18 cellular contexts compared by ENCODE assay signal in genomic region chr18:61731693-61732376, GRCh38.
A peak's percentile ranks its signal among the peaks of the same experiment; 100 is the strongest.
DNase-seq lines count a peak whose midpoint lies in the region; ATAC-seq and TF ChIP-seq lines count a peak whose summit lies in the region.
"Had no signal": no experiment of that assay in that cellular context is flagged by ENCODE, and none has a peak within 500 bp of the region (broad histone marks: within the 10 kb centered on the region; RNA-seq: fewer than 3 reads in every experiment).

No MANE protein-coding gene starts in this region.

- H3K4me1 ChIP-seq in spleen: peaks cover 0 to 6% (median 0%) of the 10 kb centered on the region in 6 donors

- H3K36me3 ChIP-seq in spleen: no peaks in the 10 kb centered on the region
- H3K36me3 ChIP-seq: SJSA1 had no signal

- H3K9me3 ChIP-seq in spleen: no peaks in the 10 kb centered on the region
- H3K9me3 ChIP-seq: SJSA1, testis had no signal

- 81 to 91% (median 86%) methylated on average over 9 of the region's 9 CpGs for WGBS in spleen, 5 donors

- TF ChIP-seq POLR2A in spleen (IDR thresholded peaks at IDR 0.05): no peak

- no peaks in the 10 kb centered on the region for H3K27me3 ChIP-seq in layer of hippocampus (ENCODE audit: control insufficient read depth, insufficient read depth, low read length)
- peaks cover 0 to 5% (median 0%) of the 10 kb centered on the region in 7 donors for H3K27me3 ChIP-seq in spleen (replicated peaks in 1 of 7)
- H3K27me3 ChIP-seq: SJSA1, testis had no signal

- peak overlapping the region; percentile 90 to 96 for H3K27ac ChIP-seq in coronary artery
- peak overlapping the region; percentile 67 for H3K27ac ChIP-seq in layer of hippocampus (ENCODE audit: low read depth, low read length)
- H3K27ac ChIP-seq in spleen: no peak overlapping the region
- H3K27ac ChIP-seq: SJSA1 had no signal

- H3K4me3 ChIP-seq in coronary artery (no peak overlapping the region), spleen (no peak overlapping the region)
- H3K4me3 ChIP-seq: SJSA1, testis had no signal

- DNase-seq in GM04503 (ENCODE audit: low read depth) (peak; percentile 44), coronary artery (ENCODE audit: low spot score) (no peak), stromal cell of bone marrow (ENCODE audit: low read depth) (peak; percentile 72), dermis blood vessel endothelial cell (no peak), spleen (no peak), NCI-H1436 treated with DMSO at 0.1 percent for 48 hours (lab: John Stamatoyannopoulos, UW) (no peak)
- DNase-seq: activated CD4-positive, alpha-beta memory T cell treated with anti-CD3 and anti-CD28 coated beads for 36 hours; AML-193; anterior cingulate cortex; DMS79; endodermal cell; HFFc6; hippocampal formation had no signal

- ATAC-seq in HG03135 (IDR thresholded peaks at IDR 0.05; ENCODE audit: unreplicated experiment): no peak
- ATAC-seq: activated T-helper 17 cell treated with anti-CD3 and anti-CD28 coated beads, Interleukin-2, amount 50 U/mL, for 72 hours had no signal

- no peak for TF ChIP-seq CTCF in coronary artery (IDR thresholded peaks at IDR 0.05)
- TF ChIP-seq CTCF in spleen (IDR thresholded peaks at IDR 0.05 in 8 of 11, conservative IDR thresholded peaks at IDR 0.05 in 3 of 11): no peak

- intact Hi-C loops in spleen (cut with DNase I; ENCODE audit: low total_unique reads): no loop called here

Comparison
In these comparisons a context has a peak if more than half of its experiments do, and no peak if none do; other contexts are left out.
1. DNase-seq: peak in GM04503 (single experiment) and stromal cell of bone marrow (single experiment); none in coronary artery (single experiment), dermis blood vessel endothelial cell (single experiment), spleen (single experiment) and NCI-H1436 treated with DMSO at 0.1 percent for 48 hours (single experiment).
2. H3K27ac ChIP-seq: peak in coronary artery (2 of 2) and layer of hippocampus (single experiment); none in spleen (0 of 8).